8 cellular contexts compared by ENCODE assay signal in the genomic region with DNA sequence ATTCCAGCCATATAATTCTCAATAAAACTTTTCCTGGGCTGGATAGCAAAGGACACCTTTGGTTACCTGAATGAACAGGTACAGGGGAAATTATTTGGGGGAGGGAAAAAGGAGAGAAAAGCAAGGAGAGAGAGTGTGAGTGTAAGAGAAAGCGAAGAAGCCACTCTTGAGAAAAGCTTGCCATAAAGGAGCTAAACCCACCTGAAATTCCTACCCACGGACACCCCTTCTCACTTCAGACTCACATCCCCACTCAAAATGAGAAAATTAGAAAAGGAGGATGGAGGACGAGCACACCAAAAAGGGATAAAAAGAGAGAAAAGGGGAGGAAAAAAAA. TPM values are rescaled to one million over a fixed set of nuclear protein-coding genes. Genes with fewer than 3 reads are reported as not detected.
DNase-seq lines count a peak whose midpoint lies in the region; TF ChIP-seq lines count a peak whose summit lies in the region.

No MANE protein-coding gene starts in this region.

- H3K9me3 ChIP-seq in DOHH2 (ENCODE audit: control insufficient read depth, insufficient read depth, low read length) (no peaks in the 10 kb centered on the region), SK-N-MC (ENCODE audit: low read depth, low read length) (no peaks in the 10 kb centered on the region), iPS-15b (ENCODE audit: control insufficient read depth, insufficient read depth, low read length) (no peaks in the 10 kb centered on the region), skeletal muscle tissue (ENCODE audit: control insufficient read depth in 3 of 3, low read length in 3 of 3) (no peaks in the 10 kb centered on the region)

- TF ChIP-seq CTCF in DOHH2 (IDR thresholded peaks at IDR 0.05; ENCODE audit: low read depth, low read length, poor library complexity, severe bottlenecking) = no peak

- H3F3A ChIP-seq in DOHH2 (ENCODE audit: control insufficient read depth, insufficient read depth) = peaks cover 16% of the 10 kb centered on the region

- H4K20me1 ChIP-seq in DOHH2 (ENCODE audit: control insufficient read depth, insufficient read depth, low read depth, low read length) = peaks cover 9% of the 10 kb centered on the region; the same call in 1 of the 2 replicates

- peak overlapping the region; percentile 96 for H3K9ac ChIP-seq in SK-N-MC (ENCODE audit: insufficient read length)
- no peak overlapping the region for H3K9ac ChIP-seq in iPS-15b (ENCODE audit: low read depth, low read length)
- peak overlapping the region; percentile 89 to 93 (median 92) for H3K9ac ChIP-seq in skeletal muscle tissue (ENCODE audit: low read depth in 1 of 3, low read length in 3 of 3)

- H3K4me1 ChIP-seq in DOHH2 (ENCODE audit: control insufficient read depth, low read length) (peaks cover 55% of the 10 kb centered on the region), iPS-15b (ENCODE audit: control insufficient read depth, insufficient read depth, low read length) (peaks cover 11% of the 10 kb centered on the region), skeletal muscle tissue (ENCODE audit: control insufficient read depth in 3 of 3, insufficient read depth in 3 of 3, low read length in 3 of 3) (peaks cover 5 to 23% (median 19%) of the 10 kb centered on the region in 3 donors)

- H3K36me3 ChIP-seq in DOHH2 (ENCODE audit: control insufficient read depth, low read length) = peaks cover 4% of the 10 kb centered on the region
- peaks cover 23% of the 10 kb centered on the region for H3K36me3 ChIP-seq in SK-N-MC (ENCODE audit: insufficient read depth, low read length)
- no peaks in the 10 kb centered on the region for H3K36me3 ChIP-seq in iPS-15b (ENCODE audit: control insufficient read depth, insufficient read depth, low read length)
- no peaks in the 10 kb centered on the region for H3K36me3 ChIP-seq in skeletal muscle tissue (ENCODE audit: control insufficient read depth in 3 of 3, insufficient read depth in 3 of 3, low read length in 3 of 3)

- no peak for TF ChIP-seq POLR2A in erythroblast (IDR thresholded peaks at IDR 0.05; ENCODE audit: low read length)

- peaks cover 23% of the 10 kb centered on the region for H3K79me2 ChIP-seq in DOHH2 (ENCODE audit: control insufficient read depth, low read length)

- H3K4me3 ChIP-seq in DOHH2 (ENCODE audit: low read length) = peak overlapping the region; percentile 83
- H3K4me3 ChIP-seq in SK-N-MC = peak overlapping the region; percentile 92
- peak overlapping the region; percentile 24 for H3K4me3 ChIP-seq in iPS-15b (ENCODE audit: low read depth, low read length)
- H3K4me3 ChIP-seq in skeletal muscle tissue (ENCODE audit: low read length in 3 of 3) = peak overlapping the region; percentile 75 to 84 (median 84)

- no peaks in the 10 kb centered on the region for H3K9me2 ChIP-seq in DOHH2 (replicated peaks; ENCODE audit: control insufficient read depth, low read length)

- peaks cover 19% of the 10 kb centered on the region for H3K27me3 ChIP-seq in DOHH2 (ENCODE audit: control insufficient read depth, low read length)
- peaks cover 62% of the 10 kb centered on the region for H3K27me3 ChIP-seq in iPS-15b (ENCODE audit: control insufficient read depth, insufficient read depth, low read length)
- H3K27me3 ChIP-seq in skeletal muscle tissue (ENCODE audit: control insufficient read depth in 3 of 3, insufficient read depth in 3 of 3, low read length in 3 of 3) = no peaks in the 10 kb centered on the region

- H3K4me2 ChIP-seq in DOHH2 (ENCODE audit: low read length) = peak overlapping the region; percentile 88

- no peak for DNase-seq in SK-N-MC (ENCODE audit: low read depth, low spot score)
- no peak for DNase-seq in activated CD4-positive, CD25-positive, alpha-beta regulatory T cell treated with anti-CD3 and anti-CD28 coated beads, Interleukin-2, amount 50 U/mL, for 72 hours
- DNase-seq in kidney glomerular epithelial cell (lab: John Stamatoyannopoulos, UW) = no peak
- DNase-seq in HUDEP-2 (lab: John Stamatoyannopoulos, UW; ENCODE audit: unreplicated experiment in 76 of 76) = no peak
- DNase-seq in erythroblast (lab: John Stamatoyannopoulos, UW) = no peak

- H3K27ac ChIP-seq in DOHH2 (ENCODE audit: low read depth, low read length) (peak overlapping the region; percentile 50), SK-N-MC (peak overlapping the region; percentile 99), skeletal muscle tissue (ENCODE audit: low read depth, low read length) (peak overlapping the region; percentile 96)

RNA-seq across cellular contexts. Expression of a gene that starts 0.4 kb away (rescaled TPM):
- 108 TPM for total RNA-seq in skeletal muscle tissue

Comparison
In these comparisons a context has a peak if more than half of its experiments do, and no peak if none do; other contexts are left out.
1. H3K4me3 ChIP-seq: peak in every context shown above with its lines; median percentile 92 in SK-N-MC; 84 in skeletal muscle tissue; 83 in DOHH2; 24 in iPS-15b.